In genomic region chr2:234951386-234952269, GRCh38 we compare ENCODE assay signal across 1 cellular context.
A peak's percentile ranks its signal among the peaks of the same experiment; 100 is the strongest.
TF ChIP-seq lines count a peak whose summit lies in the region.

SH3BP4 (plus strand) TSS chr2:234952017; CDS start chr2:235035003, 82,986 bp downstream.

TF ChIP-seq in endothelial cell of umbilical vein, 7 proteins besides CTCF, POLR2A, EP300 and RAD21 (continued from another document):
- peak; percentile 52 for TF ChIP-seq POLR2AphosphoS5 (IDR thresholded peaks at IDR 0.05; ENCODE audit: insufficient read depth, low read depth, low read length)
